ENCODE assay signal across 1 cellular context in genomic region chr2:215437614-215438013, GRCh38.
TF ChIP-seq lines count a peak whose summit lies in the region.

No MANE protein-coding gene starts in this region.

TF ChIP-seq in WTC11, 78 proteins besides CTCF, POLR2A, EP300 and RAD21 (continued from another document):
- TF ChIP-seq ZNF281 (CRISPR knock-in tag; IDR thresholded peaks at IDR 0.05) (no peak), ZNF219 (CRISPR knock-in tag; IDR thresholded peaks at IDR 0.05; ENCODE audit: borderline replicate concordance) (no peak), ZMAT4 (CRISPR knock-in tag; IDR thresholded peaks at IDR 0.05) (no peak), PREB (CRISPR knock-in tag; IDR thresholded peaks at IDR 0.05; ENCODE audit: borderline replicate concordance) (no peak), TEAD1 (CRISPR knock-in tag; IDR thresholded peaks at IDR 0.05) (no peak), STAT6 (CRISPR knock-in tag; conservative IDR thresholded peaks at IDR 0.05; ENCODE audit: low read depth) (no peak)
- TF ChIP-seq, protein P1, sequence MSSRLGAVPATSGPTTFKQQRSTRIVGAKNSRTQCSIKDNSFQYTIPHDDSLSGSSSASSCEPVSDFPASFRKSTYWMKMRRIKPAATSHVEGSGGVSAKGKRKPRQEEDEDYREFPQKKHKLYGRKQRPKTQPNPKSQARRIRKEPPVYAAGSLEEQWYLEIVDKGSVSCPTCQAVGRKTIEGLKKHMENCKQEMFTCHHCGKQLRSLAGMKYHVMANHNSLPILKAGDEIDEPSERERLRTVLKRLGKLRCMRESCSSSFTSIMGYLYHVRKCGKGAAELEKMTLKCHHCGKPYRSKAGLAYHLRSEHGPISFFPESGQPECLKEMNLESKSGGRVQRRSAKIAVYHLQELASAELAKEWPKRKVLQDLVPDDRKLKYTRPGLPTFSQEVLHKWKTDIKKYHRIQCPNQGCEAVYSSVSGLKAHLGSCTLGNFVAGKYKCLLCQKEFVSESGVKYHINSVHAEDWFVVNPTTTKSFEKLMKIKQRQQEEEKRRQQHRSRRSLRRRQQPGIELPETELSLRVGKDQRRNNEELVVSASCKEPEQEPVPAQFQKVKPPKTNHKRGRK (CRISPR knock-in tag; IDR thresholded peaks at IDR 0.05; ENCODE audit: borderline replicate concordance): no peak
